10 cellular contexts compared by ENCODE assay signal in genomic region chr7:94888542-94888941, GRCh38. TPM values are rescaled to one million over a fixed set of nuclear protein-coding genes. Genes with fewer than 3 reads are reported as not detected.
A peak's percentile ranks its signal among the peaks of the same experiment; 100 is the strongest.
DNase-seq lines count a peak whose midpoint lies in the region; ATAC-seq and TF ChIP-seq lines count a peak whose summit lies in the region.
"Had no signal": no experiment of that assay in that cellular context is flagged by ENCODE, and none has a peak within 500 bp of the region (broad histone marks: within the 10 kb centered on the region; RNA-seq: fewer than 3 reads in every experiment).

No MANE protein-coding gene starts in this region.

- H3K36me3 Mint-ChIP-seq in osteocyte (ENCODE audit: unreplicated experiment) = no peaks in the 10 kb centered on the region
- H3K36me3 Mint-ChIP-seq: activated CD4-positive, alpha-beta memory T cell treated with anti-CD3 and anti-CD28 coated beads for 36 hours had no signal

- intact Hi-C loops in left ventricle myocardium superior (cut with micrococcal nuclease) = no loop called here

- DNase-seq in KBM-7 = peak; percentile 2
- peak; percentile 7 for DNase-seq in RPMI7951 (ENCODE audit: low read depth)
- DNase-seq in left ventricle myocardium superior = no peak
- DNase-seq in retinal pigment epithelial cell (ENCODE audit: low read depth) = no peak
- no peak for DNase-seq in osteocyte (ENCODE audit: extremely low spot score, unreplicated experiment)
- DNase-seq: activated CD4-positive, alpha-beta memory T cell treated with anti-CD3 and anti-CD28 coated beads for 36 hours had no signal

- no peak overlapping the region for H3K27ac Mint-ChIP-seq in osteocyte (ENCODE audit: unreplicated experiment)
- H3K27ac Mint-ChIP-seq: activated CD4-positive, alpha-beta memory T cell treated with anti-CD3 and anti-CD28 coated beads for 36 hours had no signal

- no peak overlapping the region for H3K4me3 ChIP-seq in retinal pigment epithelial cell (ENCODE audit: low read length)
- H3K4me3 ChIP-seq: ascending aorta had no signal

- TF ChIP-seq CTCF in retinal pigment epithelial cell (conservative IDR thresholded peaks at IDR 0.05; ENCODE audit: low read depth, low read length) (peak; percentile 48), osteocyte (IDR thresholded peaks at IDR 0.05) (no peak)

- no peaks in the 10 kb centered on the region for H3K27me3 Mint-ChIP-seq in osteocyte (ENCODE audit: unreplicated experiment)
- H3K27me3 Mint-ChIP-seq: activated CD4-positive, alpha-beta memory T cell treated with anti-CD3 and anti-CD28 coated beads for 36 hours had no signal

- in situ Hi-C loops in KBM-7 (cut with MboI; ENCODE audit: low pct_unique_long_range_greater_than_20kb, low sequenced_read_pairs) = no loop called here

- H3K9me3 Mint-ChIP-seq in osteocyte (ENCODE audit: unreplicated experiment) = no peaks in the 10 kb centered on the region
- H3K9me3 Mint-ChIP-seq: activated CD4-positive, alpha-beta memory T cell treated with anti-CD3 and anti-CD28 coated beads for 36 hours had no signal

- ATAC-seq in left ventricle myocardium superior = peak; percentile 74
- ATAC-seq in GM19467 (IDR thresholded peaks at IDR 0.05; ENCODE audit: unreplicated experiment) = no peak
- no peak for ATAC-seq in HG03039 (IDR thresholded peaks at IDR 0.05; ENCODE audit: unreplicated experiment)

- H3K4me1 Mint-ChIP-seq in osteocyte (ENCODE audit: unreplicated experiment) = no peaks in the 10 kb centered on the region

- H3K4me3 Mint-ChIP-seq in osteocyte (ENCODE audit: unreplicated experiment) = no peak overlapping the region
- H3K4me3 Mint-ChIP-seq: activated CD4-positive, alpha-beta memory T cell treated with anti-CD3 and anti-CD28 coated beads for 36 hours had no signal

RNA-seq across cellular contexts. Expression of gene PPP1R9A, which starts 18.9 kb away (rescaled TPM):
- under 0.01 and 0.12 TPM in 2 replicates for total RNA-seq in RPMI7951 (2014; rRNA removed; shearing (Covaris generic))
- total RNA-seq in left ventricle myocardium superior (26.0 TPM), osteocyte (3.4 and 4.4 TPM in 2 replicates)
- total RNA-seq: activated CD4-positive, alpha-beta memory T cell treated with anti-CD3 and anti-CD28 coated beads for 36 hours; OCI-LY7 had no signal

Comparison
In these comparisons a context has a peak if more than half of its experiments do, and no peak if none do; other contexts are left out.
1. DNase-seq: peak in KBM-7 (single experiment) and RPMI7951 (single experiment); none in left ventricle myocardium superior (single experiment), retinal pigment epithelial cell (single experiment) and osteocyte (single experiment).